1 cellular context compared by ENCODE assay signal in genomic region chr18:23239885-23240608, GRCh38.
TF ChIP-seq lines count a peak whose summit lies in the region.

No MANE protein-coding gene starts in this region.

TF ChIP-seq in GM23338, 12 proteins besides CTCF, POLR2A, EP300 and RAD21:
- TF ChIP-seq ZNF462 (CRISPR knock-in tag; IDR thresholded peaks at IDR 0.05): no peak
- TF ChIP-seq EZH2 (IDR thresholded peaks at IDR 0.05; ENCODE audit: low read depth, unreplicated experiment): no peak
- no peak for TF ChIP-seq ETS1 (IDR thresholded peaks at IDR 0.05)
- no peak for TF ChIP-seq EZH2phosphoT487 (IDR thresholded peaks at IDR 0.05; ENCODE audit: unreplicated experiment)
